In genomic region chr1:36322085-36322785, GRCh38 we compare ENCODE assay signal across 8 cellular contexts. TPM values are rescaled to one million over a fixed set of nuclear protein-coding genes. Genes with fewer than 3 reads are reported as not detected.
DNase-seq lines count a peak whose midpoint lies in the region; ATAC-seq and TF ChIP-seq lines count a peak whose summit lies in the region.

No MANE protein-coding gene starts in this region.

- H3K36me3 ChIP-seq in Panc1 (ENCODE audit: control insufficient read depth, insufficient read depth, low read length) (no peaks in the 10 kb centered on the region), ovary (no peaks in the 10 kb centered on the region)

- in situ Hi-C loops in Panc1 (cut with HindIII; ENCODE audit: low pct_unique_long_range_greater_than_20kb, low sequenced_read_pairs), result no loop called here

- TF ChIP-seq CTCF in CD14-positive monocyte (IDR thresholded peaks at IDR 0.05), result no peak
- no peak for TF ChIP-seq CTCF in Panc1 (IDR thresholded peaks at IDR 0.05)
- TF ChIP-seq CTCF in fibroblast of pulmonary artery (IDR thresholded peaks at IDR 0.05; ENCODE audit: low read length, missing control alignments), result no peak
- TF ChIP-seq CTCF in ovary (IDR thresholded peaks at IDR 0.05), result no peak

- ATAC-seq in Panc1 (peak; percentile 26), HG03432 (IDR thresholded peaks at IDR 0.05; ENCODE audit: unreplicated experiment) (no peak), GM18511 (IDR thresholded peaks at IDR 0.05; ENCODE audit: unreplicated experiment) (no peak)

- H3K27ac Mint-ChIP-seq in CD14-positive monocyte, result peak overlapping the region in 1 of 7 donors; percentile 26

- H3K9me3 ChIP-seq in Panc1 (ENCODE audit: control insufficient read depth, insufficient read depth, low read depth, low read length) (no peaks in the 10 kb centered on the region), ovary (no peaks in the 10 kb centered on the region)

- H3K4me3 ChIP-seq in Panc1 (ENCODE audit: low read depth in 2 of 2, low read length in 2 of 2) (peak overlapping the region; percentile 56 to 72), fibroblast of pulmonary artery (replicated peaks; ENCODE audit: low read depth, low read length) (peak overlapping the region; percentile 64), ovary (peak overlapping the region; percentile 65)

- TF ChIP-seq EP300 in ovary (IDR thresholded peaks at IDR 0.05), result no peak

- H3K4me1 ChIP-seq in Panc1 (ENCODE audit: control insufficient read depth, insufficient read depth, low read length) (peaks cover 19% of the 10 kb centered on the region), ovary (ENCODE audit: insufficient read depth) (peaks cover 13% of the 10 kb centered on the region)

- no peak for TF ChIP-seq POLR2A in ovary (IDR thresholded peaks at IDR 0.05)

- H3K27me3 Mint-ChIP-seq in CD14-positive monocyte (ENCODE audit: low read depth in 3 of 3), result peaks cover 19 to 46% (median 28%) of the 10 kb centered on the region in 3 donors

- intact Hi-C loops in CD14-positive monocyte (cut with micrococcal nuclease) (no loop called here), Panc1 (cut with micrococcal nuclease; ENCODE audit: unreplicated experiment) (no loop called here), ovary (cut with DNase I) (loop anchor here in 3 of 4 donors (5.0 kb wide), 3 partner anchors 45 to 65 kb away; partner anchors contain the start of gene STK40 (in 1 of the 3))

- POLR2A ChIA-PET in Panc1 (lab: Charles Lee), result no interaction called here

- H3K4me1 Mint-ChIP-seq in CD14-positive monocyte, result peaks cover 32% of the 10 kb centered on the region

- H3K36me3 Mint-ChIP-seq in CD14-positive monocyte, result peaks cover 0 to 5% of the 10 kb centered on the region in 2 donors

- H3K4me3 Mint-ChIP-seq in CD14-positive monocyte, result peak overlapping the region; percentile 78 to 98

- DNase-seq in CD14-positive monocyte (ENCODE audit: low spot score) (no peak), Panc1 (ENCODE audit: low read depth, low spot score) (no peak), fibroblast of pulmonary artery (ENCODE audit: low read depth) (peak; percentile 27), ovary (peak; percentile 50 to 74 (median 64)), NCI-H69 (lab: John Stamatoyannopoulos, UW) (no peak), NCI-H1417 (lab: John Stamatoyannopoulos, UW) (no peak)

- 8 to 38% (median 11%) methylated on average over 12 to 66 of the region's 66 CpGs for WGBS in ovary, 3 donors

- H3K27ac ChIP-seq in Panc1 (ENCODE audit: low read length) (peak overlapping the region; percentile 81), ovary (peak overlapping the region; percentile 72 to 98)

- H3K9me3 Mint-ChIP-seq in CD14-positive monocyte, result peaks cover 0 to 3% (median 0%) of the 10 kb centered on the region in 7 donors

- H3K27me3 ChIP-seq in Panc1 (ENCODE audit: control insufficient read depth, insufficient read depth, low read length) (no peaks in the 10 kb centered on the region), ovary (no peaks in the 10 kb centered on the region)

- CTCF ChIA-PET in Panc1 (lab: Charles Lee), result interaction anchor here (0.6 to 1.2 kb wide), 3 partner anchors 47 to 134 kb away, joined by 4 to 7 read pairs (median 5); no protein-coding TSS in a partner anchor

- TSS peak; percentile 96 for BruUV-seq in Panc1 (replicated peaks; lab: Mats Ljungman, UMichigan)

RNA-seq across cellular contexts. Expression of gene EVA1B, which starts 1.2 kb away (rescaled TPM):
- polyA plus RNA-seq in CD14-positive monocyte, result 10 to 100 TPM; 16.6 to 19.1 TPM
- 79.0 TPM for total RNA-seq in Panc1 (2021; ENCODE audit: unreplicated experiment)
- polyA plus RNA-seq in Panc1 (2012; ENCODE audit: insufficient read length), result 196 TPM
- total RNA-seq in ovary, result 100 to 1,000 TPM in 1 of 7 donors, 10 to 100 TPM in 6; 39.9 to 113 (median 56.8) TPM
- 10 to 100 TPM in 1 of 2 donors, not detected in 1; 54.1 TPM for polyA plus RNA-seq in ovary

RNA-seq across cellular contexts. Expression of gene SH3D21, which starts 16.1 kb away (rescaled TPM):
- not detected for polyA plus RNA-seq in CD14-positive monocyte
- 18.9 TPM for total RNA-seq in Panc1 (2021; ENCODE audit: unreplicated experiment)
- polyA plus RNA-seq in Panc1 (2012; ENCODE audit: insufficient read length), result 19.9 TPM
- 10 to 100 TPM in 3 of 7 donors, 1 to 10 TPM in 4; 1.9 to 22.6 (median 9.2) TPM for total RNA-seq in ovary
- polyA plus RNA-seq in ovary, result 1 to 10 TPM; 3.5 to 3.7 TPM

Comparison
In these comparisons a context has a peak if more than half of its experiments do, and no peak if none do; other contexts are left out.
1. DNase-seq: peak in fibroblast of pulmonary artery (single experiment) and ovary (5 of 5); none in CD14-positive monocyte (single experiment), Panc1 (single experiment), NCI-H69 (single experiment) and NCI-H1417 (0 of 3).
2. intact Hi-C loops: an anchor here in ovary (5.0 kb wide); none called in CD14-positive monocyte and Panc1.
3. Peak in every context shown above with its lines, with median percentiles within 50 percentile points of each other: H3K4me3 ChIP-seq.